Comparison of ENCODE assay signal across 17 cellular contexts in genomic region chr7:44277851-44278250, GRCh38. TPM values are rescaled to one million over a fixed set of nuclear protein-coding genes. Genes with fewer than 3 reads are reported as not detected.
DNase-seq lines count a peak whose midpoint lies in the region; ATAC-seq, FAIRE-seq and TF ChIP-seq lines count a peak whose summit lies in the region.
"Had no signal": no experiment of that assay in that cellular context is flagged by ENCODE, and none has a peak within 500 bp of the region (broad histone marks: within the 10 kb centered on the region; RNA-seq: fewer than 3 reads in every experiment).

No MANE protein-coding gene starts in this region.

- DNase-seq in activated effector memory CD4-positive, alpha-beta T cell treated with anti-CD3 and anti-CD28 coated beads, Interleukin-2, amount 50 U/mL, for 16 hours = peak; percentile 46
- no peak for DNase-seq in activated effector memory CD4-positive, alpha-beta T cell treated with Interleukin-2 at 50 U/mL for 16 hours
- peak; percentile 33 to 78 for DNase-seq in cardiac fibroblast (ENCODE audit: low read depth in 2 of 2)
- DNase-seq in right cardiac atrium = peak; percentile 66 to 89 (median 84)
- DNase-seq in upper lobe of right lung = peak; percentile 34
- no peak for DNase-seq in GM12891 (ENCODE audit: insufficient read length, low spot score)
- DNase-seq in stimulated activated naive CD8-positive, alpha-beta T cell treated with anti-CD3 and anti-CD28 coated beads, Interleukin-15, Interleukin-2, amounts not matched to agents 100 U/mL and 50 U/mL, for 24 hours = no peak
- DNase-seq: activated CD8-positive, alpha-beta memory T cell treated with anti-CD3 and anti-CD28 coated beads, Interleukin-2, amount 10 ng/mL, durations not matched to agents 7 days and 5 days; amniotic stem cell; GOT3; NCI-H1105 treated with DMSO at 0.1 percent for 48 hours; NCI-H748 treated with DMSO at 0.1 percent for 48 hours had no signal

- H3K27me3 ChIP-seq in right cardiac atrium (ENCODE audit: control insufficient read depth, insufficient read depth) = no peaks in the 10 kb centered on the region
- H3K27me3 ChIP-seq in upper lobe of right lung = no peaks in the 10 kb centered on the region
- H3K27me3 ChIP-seq: vagina had no signal

- no peak for TF ChIP-seq POLR2A in GM12891 (IDR thresholded peaks at IDR 0.05; ENCODE audit: low read depth, low read length)

- intact Hi-C loops in right cardiac atrium (cut with DNase I) = no loop called here
- intact Hi-C loops in upper lobe of right lung (cut with DNase I) = no loop called here

- peak; percentile 47 for ATAC-seq in right cardiac atrium
- no peak for ATAC-seq in upper lobe of right lung
- ATAC-seq in HG02759 (IDR thresholded peaks at IDR 0.05; ENCODE audit: unreplicated experiment) = no peak
- ATAC-seq in stimulated activated naive CD8-positive, alpha-beta T cell treated with anti-CD3 and anti-CD28 coated beads, Interleukin-15, Interleukin-2, amounts not matched to agents 100 U/mL and 50 U/mL, for 24 hours = no peak
- ATAC-seq: activated CD8-positive, alpha-beta memory T cell treated with anti-CD3 and anti-CD28 coated beads, Interleukin-2, amount 10 ng/mL, durations not matched to agents 7 days and 5 days had no signal

- H3K36me3 ChIP-seq in upper lobe of right lung = no peaks in the 10 kb centered on the region
- H3K36me3 ChIP-seq: SJCRH30, vagina had no signal

- H3K4me1 ChIP-seq in right cardiac atrium (ENCODE audit: control insufficient read depth, insufficient read depth, low read length) (peaks cover 4% of the 10 kb centered on the region), upper lobe of right lung (no peaks in the 10 kb centered on the region)
- H3K4me1 ChIP-seq: SJCRH30, vagina had no signal

- H3K4me3 ChIP-seq in cardiac fibroblast (replicated peaks in 1 of 2; ENCODE audit: low read depth in 2 of 2, low read length in 2 of 2) (no peak overlapping the region), right cardiac atrium (ENCODE audit: low read length) (no peak overlapping the region), upper lobe of right lung (no peak overlapping the region)
- H3K4me3 ChIP-seq: lung, SJCRH30, vagina had no signal

- H3K27ac ChIP-seq in right cardiac atrium (ENCODE audit: low read length) (no peak overlapping the region), upper lobe of right lung (no peak overlapping the region)
- H3K27ac ChIP-seq: SJCRH30, vagina had no signal

- no peaks in the 10 kb centered on the region for H3K9me3 ChIP-seq in right cardiac atrium (ENCODE audit: control insufficient read depth, low read length)
- H3K9me3 ChIP-seq in upper lobe of right lung = no peaks in the 10 kb centered on the region
- H3K9me3 ChIP-seq: SJCRH30, vagina had no signal

- no peak for FAIRE-seq in GM12891 (lab: Jason Lieb, UNC)
- FAIRE-seq: GM12892 had no signal

- WGBS in right cardiac atrium = 63% methylated on average over 8 of the region's 8 CpGs

- TF ChIP-seq CTCF in cardiac fibroblast (IDR thresholded peaks at IDR 0.05; ENCODE audit: low read depth, low read length) (no peak), upper lobe of right lung (IDR thresholded peaks at IDR 0.05) (no peak)

TF ChIP-seq in GM12891, 5 proteins besides CTCF, POLR2A, EP300 and RAD21:
- TF ChIP-seq TAF1 (IDR thresholded peaks at IDR 0.05; ENCODE audit: low read depth, low read length) = no peak
- TF ChIP-seq POU2F2 (IDR thresholded peaks at IDR 0.05; ENCODE audit: low read depth, low read length) = no peak
- no peak for TF ChIP-seq SPI1 (IDR thresholded peaks at IDR 0.05; ENCODE audit: low read depth, low read length)
- TF ChIP-seq POLR2AphosphoS5 (IDR thresholded peaks at IDR 0.05; ENCODE audit: low read depth, low read length) = no peak
- TF ChIP-seq PAX5 (IDR thresholded peaks at IDR 0.05; ENCODE audit: insufficient read depth, low read length, severe bottlenecking) = no peak

RNA-seq across cellular contexts. Expression of gene CAMK2B, which starts 47.5 kb away (rescaled TPM):
- total RNA-seq in right cardiac atrium (100 to 1,000 TPM in 2 of 4 donors, 10 to 100 TPM in 2; 79.7 to 134 (median 106) TPM), upper lobe of right lung (0.17 TPM)
- polyA plus RNA-seq in right cardiac atrium = 105 TPM
- 0.65 TPM for polyA plus RNA-seq in GM12891 (2012; ENCODE audit: low read depth, missing spikeins)

Comparison
In these comparisons a context has a peak if more than half of its experiments do, and no peak if none do; other contexts are left out.
1. DNase-seq: peak in activated effector memory CD4-positive, alpha-beta T cell treated with anti-CD3 and anti-CD28 coated beads, Interleukin-2, amount 50 U/mL, for 16 hours (single experiment), cardiac fibroblast (2 of 2), right cardiac atrium (3 of 3) and upper lobe of right lung (single experiment); none in activated effector memory CD4-positive, alpha-beta T cell treated with Interleukin-2 at 50 U/mL for 16 hours (single experiment), GM12891 (single experiment) and stimulated activated naive CD8-positive, alpha-beta T cell treated with anti-CD3 and anti-CD28 coated beads, Interleukin-15, Interleukin-2, amounts not matched to agents 100 U/mL and 50 U/mL, for 24 hours (single experiment).
2. ATAC-seq: peak in right cardiac atrium (2 of 2); none in upper lobe of right lung (single experiment), HG02759 (single experiment) and stimulated activated naive CD8-positive, alpha-beta T cell treated with anti-CD3 and anti-CD28 coated beads, Interleukin-15, Interleukin-2, amounts not matched to agents 100 U/mL and 50 U/mL, for 24 hours (single experiment).
3. RNA of gene CAMK2B, which starts 47.5 kb away (total RNA-seq): 79.7 to 134 TPM in right cardiac atrium; 0.17 TPM in upper lobe of right lung (single experiment); every median in the first group is over 10 times any median in the second.